ENCODE assay signal across 19 cellular contexts in genomic region chr6:142760152-142760551, GRCh38.
A peak's percentile ranks its signal among the peaks of the same experiment; 100 is the strongest.
DNase-seq lines count a peak whose midpoint lies in the region; ATAC-seq, FAIRE-seq and TF ChIP-seq lines count a peak whose summit lies in the region.
"Had no signal": no experiment of that assay in that cellular context is flagged by ENCODE, and none has a peak within 500 bp of the region (broad histone marks: within the 10 kb centered on the region; RNA-seq: fewer than 3 reads in every experiment).

No MANE protein-coding gene starts in this region.

- POLR2A ChIA-PET in CD8-positive, alpha-beta T cell (lab: Charles Lee): no interaction called here
- POLR2A ChIA-PET in HEK293 (lab: Yijun Ruan, JAX): no interaction called here

- H3K4me1 Mint-ChIP-seq in CD8-positive, alpha-beta T cell (ENCODE audit: low read depth): peaks cover 50% of the 10 kb centered on the region
- H3K4me1 Mint-ChIP-seq: mesothelial cell of epicardium had no signal

- H2AFZ ChIP-seq in keratinocyte (ENCODE audit: control insufficient read depth, low read length): no peak overlapping the region

- peaks cover 3% of the 10 kb centered on the region for H3K4me1 ChIP-seq in CD8-positive, alpha-beta T cell (ENCODE audit: insufficient read depth, low read length)
- H3K4me1 ChIP-seq in HEK293 (ENCODE audit: control insufficient read depth, insufficient read depth, low read length): no peaks in the 10 kb centered on the region
- peaks cover 11% of the 10 kb centered on the region for H3K4me1 ChIP-seq in keratinocyte (ENCODE audit: control insufficient read depth, extremely low read depth, insufficient read depth, low read length)
- H3K4me1 ChIP-seq: transverse colon had no signal

- H3K36me3 Mint-ChIP-seq in CD8-positive, alpha-beta T cell: peaks cover 89% of the 10 kb centered on the region

- DNase-seq in CD8-positive, alpha-beta T cell: no peak
- DNase-seq in astrocyte of the hippocampus (ENCODE audit: low read depth, low spot score) (peak; percentile 55), keratinocyte (ENCODE audit: low read depth, low spot score) (no peak), NAMALWA (ENCODE audit: low spot score) (no peak)
- no peak for DNase-seq in stimulated activated CD4-positive, alpha-beta T cell treated with anti-CD3 and anti-CD28 coated beads, Interleukin-2, amount 100 ng/mL, for 48 hours
- DNase-seq: activated CD4-positive, CD25-positive, alpha-beta regulatory T cell; activated CD8-positive, alpha-beta memory T cell treated with anti-CD3 and anti-CD28 coated beads, Interleukin-2, amount 10 ng/mL, durations not matched to agents 7 days and 5 days; activated naive CD4-positive, alpha-beta T cell treated with anti-CD3 and anti-CD28 coated beads, Interleukin-2, amount 10 ng/mL, durations not matched to agents 7 days and 5 days; H9; NCI-H1092 treated with DMSO at 0.1 percent for 48 hours; NCI-H2171; NCI-H774; stimulated activated CD4-positive, alpha-beta T cell treated with anti-CD3 and anti-CD28 coated beads, Interleukin-4, amount 100 ng/mL, for 1 hour; transverse colon had no signal

- no peaks in the 10 kb centered on the region for H3K27me3 Mint-ChIP-seq in CD8-positive, alpha-beta T cell (ENCODE audit: low read depth)
- H3K27me3 Mint-ChIP-seq: activated CD8-positive, alpha-beta memory T cell treated with anti-CD3 and anti-CD28 coated beads, Interleukin-2, amount 10 ng/mL, durations not matched to agents 7 days and 5 days; activated naive CD4-positive, alpha-beta T cell treated with anti-CD3 and anti-CD28 coated beads, Interleukin-2, amount 10 ng/mL, durations not matched to agents 7 days and 5 days had no signal

- no peak for TF ChIP-seq CTCF in CD8-positive, alpha-beta T cell (IDR thresholded peaks at IDR 0.05)
- TF ChIP-seq CTCF in HEK293 (tag by site-specific recombination; IDR thresholded peaks at IDR 0.05): no peak
- TF ChIP-seq CTCF in keratinocyte (optimal IDR thresholded peaks at IDR 0.05 in 1 of 3, IDR thresholded peaks at IDR 0.05 in 1 of 3, conservative IDR thresholded peaks at IDR 0.05 in 1 of 3; ENCODE audit: extremely low read depth in 1 of 3, insufficient read depth in 2 of 3, low read length in 3 of 3): no peak

- H3K9me1 ChIP-seq in keratinocyte (ENCODE audit: control insufficient read depth, extremely low read depth, insufficient read depth, low read length): no peaks in the 10 kb centered on the region

- CTCF ChIA-PET in CD8-positive, alpha-beta T cell (lab: Charles Lee): no interaction called here
- CTCF ChIA-PET in HEK293 (lab: Yijun Ruan, JAX): no interaction called here

- H3K79me2 ChIP-seq in keratinocyte (ENCODE audit: control insufficient read depth, insufficient read depth, low read length): no peaks in the 10 kb centered on the region

- H3K27ac ChIP-seq in CD8-positive, alpha-beta T cell (ENCODE audit: low read depth, low read length): no peak overlapping the region
- H3K27ac ChIP-seq in HEK293 (ENCODE audit: extremely low read depth, low read depth, low read length) (no peak overlapping the region), keratinocyte (ENCODE audit: control insufficient read depth, insufficient read depth, low read length) (no peak overlapping the region)
- H3K27ac ChIP-seq: neutrophil, transverse colon had no signal

- dilution Hi-C loops in keratinocyte (cut with MboI; ENCODE audit: extremely low pct_ligation_motif_present, low sequenced_read_pairs): no loop called here

- H3K4me3 ChIP-seq in CD8-positive, alpha-beta T cell (ENCODE audit: low read depth, low read length): no peak overlapping the region
- H3K4me3 ChIP-seq in HEK293 (ENCODE audit: low read depth, low read length) (no peak overlapping the region), keratinocyte (ENCODE audit: control insufficient read depth in 2 of 3, extremely low read depth in 1 of 3, insufficient read depth in 2 of 3, low read depth in 1 of 3, low read length in 3 of 3) (no peak overlapping the region)
- H3K4me3 ChIP-seq: transverse colon had no signal

- no peak overlapping the region for H3K4me2 ChIP-seq in keratinocyte (ENCODE audit: control insufficient read depth, extremely low read depth, insufficient read depth, low read depth, low read length)

- intact Hi-C loops in CD8-positive, alpha-beta T cell (cut with DNase I, micrococcal nuclease): loop anchor here in 1 of 2 experiments (5.0 kb wide), 1 partner anchor 192 kb away; no protein-coding TSS in a partner anchor

- no peak overlapping the region for H3K4me3 Mint-ChIP-seq in CD8-positive, alpha-beta T cell
- H3K4me3 Mint-ChIP-seq: activated CD8-positive, alpha-beta memory T cell treated with anti-CD3 and anti-CD28 coated beads, Interleukin-2, amount 10 ng/mL, durations not matched to agents 7 days and 5 days; activated naive CD4-positive, alpha-beta T cell treated with anti-CD3 and anti-CD28 coated beads, Interleukin-2, amount 10 ng/mL, durations not matched to agents 7 days and 5 days; H9; mesothelial cell of epicardium had no signal

- H3K27ac Mint-ChIP-seq in CD8-positive, alpha-beta T cell: peak overlapping the region; percentile 62
- H3K27ac Mint-ChIP-seq: activated CD8-positive, alpha-beta memory T cell treated with anti-CD3 and anti-CD28 coated beads, Interleukin-2, amount 10 ng/mL, durations not matched to agents 7 days and 5 days; activated naive CD4-positive, alpha-beta T cell treated with anti-CD3 and anti-CD28 coated beads, Interleukin-2, amount 10 ng/mL, durations not matched to agents 7 days and 5 days; mesothelial cell of epicardium had no signal

- no peak for ATAC-seq in CD8-positive, alpha-beta T cell
- no peak for ATAC-seq in HG03108 (IDR thresholded peaks at IDR 0.05; ENCODE audit: unreplicated experiment)
- ATAC-seq: activated CD8-positive, alpha-beta memory T cell treated with anti-CD3 and anti-CD28 coated beads, Interleukin-2, amount 10 ng/mL, durations not matched to agents 7 days and 5 days had no signal

- no peaks in the 10 kb centered on the region for H3K27me3 ChIP-seq in CD8-positive, alpha-beta T cell (ENCODE audit: insufficient read depth, low read length)
- H3K27me3 ChIP-seq in keratinocyte (ENCODE audit: control insufficient read depth, extremely low read depth, insufficient read depth, low read length): no peaks in the 10 kb centered on the region
- H3K27me3 ChIP-seq: neutrophil, transverse colon had no signal

- H4K20me1 ChIP-seq in keratinocyte (ENCODE audit: control insufficient read depth, extremely low read depth, insufficient read depth, low read length): no peaks in the 10 kb centered on the region

- peaks cover 44% of the 10 kb centered on the region for H3K36me3 ChIP-seq in CD8-positive, alpha-beta T cell (ENCODE audit: insufficient read depth, low read length)
- H3K36me3 ChIP-seq in HEK293 (ENCODE audit: control insufficient read depth in 2 of 2, insufficient read depth in 1 of 2, low read length in 2 of 2) (peaks cover 0 to 35% of the 10 kb centered on the region in 2 experiments), keratinocyte (ENCODE audit: control insufficient read depth in 2 of 2, extremely low read depth in 1 of 2, insufficient read depth in 2 of 2, low read length in 2 of 2) (peaks cover 11 to 17% of the 10 kb centered on the region in 2 experiments)

- H3K9ac ChIP-seq in keratinocyte (ENCODE audit: control insufficient read depth, extremely low read depth, insufficient read depth, low read length): no peak overlapping the region

- H3K9me3 Mint-ChIP-seq in CD8-positive, alpha-beta T cell: no peaks in the 10 kb centered on the region
- H3K9me3 Mint-ChIP-seq: activated naive CD4-positive, alpha-beta T cell treated with anti-CD3 and anti-CD28 coated beads, Interleukin-2, amount 10 ng/mL, durations not matched to agents 7 days and 5 days; H9; mesothelial cell of epicardium had no signal

- peak; percentile 5 for FAIRE-seq in keratinocyte (lab: Jason Lieb, UNC)
- FAIRE-seq: islet of Langerhans had no signal

- no peaks in the 10 kb centered on the region for H3K9me3 ChIP-seq in CD8-positive, alpha-beta T cell (ENCODE audit: low read length)
- no peaks in the 10 kb centered on the region for H3K9me3 ChIP-seq in HEK293 (ENCODE audit: control insufficient read depth, insufficient read depth, low read depth, low read length)
- H3K9me3 ChIP-seq in keratinocyte (ENCODE audit: control insufficient read depth, low read depth, low read length): no peaks in the 10 kb centered on the region
- H3K9me3 ChIP-seq: neutrophil, transverse colon had no signal

TF ChIP-seq in HEK293, 187 proteins besides CTCF, POLR2A, EP300 and RAD21:
- TF ChIP-seq ZNF394 (tag by site-specific recombination; IDR thresholded peaks at IDR 0.05; ENCODE audit: borderline replicate concordance) (no peak), SCRT1 (tag by site-specific recombination; IDR thresholded peaks at IDR 0.05; ENCODE audit: borderline replicate concordance) (no peak), ZFP3 (tag by site-specific recombination; IDR thresholded peaks at IDR 0.05; ENCODE audit: low read depth) (no peak)
- TF ChIP-seq, protein P1, sequence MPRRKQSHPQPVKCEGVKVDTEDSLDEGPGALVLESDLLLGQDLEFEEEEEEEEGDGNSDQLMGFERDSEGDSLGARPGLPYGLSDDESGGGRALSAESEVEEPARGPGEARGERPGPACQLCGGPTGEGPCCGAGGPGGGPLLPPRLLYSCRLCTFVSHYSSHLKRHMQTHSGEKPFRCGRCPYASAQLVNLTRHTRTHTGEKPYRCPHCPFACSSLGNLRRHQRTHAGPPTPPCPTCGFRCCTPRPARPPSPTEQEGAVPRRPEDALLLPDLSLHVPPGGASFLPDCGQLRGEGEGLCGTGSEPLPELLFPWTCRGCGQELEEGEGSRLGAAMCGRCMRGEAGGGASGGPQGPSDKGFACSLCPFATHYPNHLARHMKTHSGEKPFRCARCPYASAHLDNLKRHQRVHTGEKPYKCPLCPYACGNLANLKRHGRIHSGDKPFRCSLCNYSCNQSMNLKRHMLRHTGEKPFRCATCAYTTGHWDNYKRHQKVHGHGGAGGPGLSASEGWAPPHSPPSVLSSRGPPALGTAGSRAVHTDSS (tag by site-specific recombination; IDR thresholded peaks at IDR 0.05): peak; percentile 85
TF ChIP-seq in HEK293: peak in this region for 1.
